In the genomic region with DNA sequence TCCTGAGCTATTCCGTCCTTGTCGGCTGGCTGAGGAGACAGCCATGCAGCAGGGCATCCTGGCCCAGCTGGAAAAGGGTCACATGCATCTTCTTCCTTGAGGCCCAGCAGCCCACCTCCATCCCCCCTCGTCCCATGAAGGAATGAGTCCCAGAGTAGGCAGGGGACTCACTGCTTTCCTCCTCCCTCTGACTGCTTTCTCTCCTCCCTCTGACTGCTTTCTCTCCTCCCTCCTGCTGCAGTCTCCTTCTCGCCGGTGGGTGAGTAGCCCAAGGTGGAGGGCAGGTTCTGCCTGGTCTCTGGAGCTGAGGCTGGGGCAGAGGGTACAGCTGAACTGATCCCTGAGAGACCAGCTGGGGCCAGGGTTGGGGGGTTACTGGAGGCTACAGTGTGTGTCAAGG, we compare ENCODE assay signal across 27 cellular contexts. TPM values are rescaled to one million over a fixed set of nuclear protein-coding genes. Genes with fewer than 3 reads are reported as not detected.
"Had no signal": no experiment of that assay in that cellular context is flagged by ENCODE, and none has a peak within 500 bp of the region (broad histone marks: within the 10 kb centered on the region; RNA-seq: fewer than 3 reads in every experiment).

No MANE protein-coding gene starts in this region.

- DNase-seq: activated CD4-positive, alpha-beta T cell treated with anti-CD3 and anti-CD28 coated beads for 36 hours; activated CD8-positive, alpha-beta memory T cell treated with anti-CD3 and anti-CD28 coated beads, Interleukin-2, amount 50 U/mL, for 4 hours; activated CD8-positive, alpha-beta T cell treated with anti-CD3 and anti-CD28 coated beads for 36 hours; activated naive CD4-positive, alpha-beta T cell treated with anti-CD3 and anti-CD28 coated beads, Interleukin-2, amount 50 U/mL, for 16 hours; activated naive CD8-positive, alpha-beta T cell treated with anti-CD3 and anti-CD28 coated beads, Interleukin-2, amount 10 ng/mL, durations not matched to agents 7 days and 5 days; activated T-cell treated with anti-CD3 and anti-CD28 coated beads, Interleukin-2, amount 50 U/mL, for 72 hours; adrenal gland; anterior cingulate cortex; caudate nucleus; NCI-H1092; NCI-H1417 treated with DMSO at 0.1 percent for 48 hours; NCI-H1694; NCI-H2029; NCI-H2107; NCI-H2171 treated with DMSO at 0.1 percent for 48 hours; NCI-H226; NCI-H510A; NCI-H526 treated with DMSO at 0.1 percent for 48 hours; NCI-H82; Right ventricle myocardium superior; RPMI8226; SJCRH30; SK-N-SH; T-helper 1 cell had no signal

- H3K4me2 ChIP-seq: KMS-11, SK-N-SH had no signal

- H3K4me3 ChIP-seq: adrenal gland, breast epithelium, SJCRH30 had no signal

- H3K9me3 ChIP-seq: adrenal gland, breast epithelium, SJCRH30, SK-N-SH had no signal

- H3K9ac ChIP-seq: KMS-11, SK-N-SH had no signal

- H3K27ac ChIP-seq: adrenal gland, breast epithelium, KMS-11, SJCRH30, VCaP had no signal

- H3K27me3 ChIP-seq: adrenal gland, breast epithelium had no signal

- H3K36me3 ChIP-seq: adrenal gland, breast epithelium, SJCRH30 had no signal

- H3K4me1 ChIP-seq: adrenal gland, breast epithelium, SJCRH30 had no signal

RNA-seq across cellular contexts. Expression of gene SH2D2A, which starts 57.5 kb away (rescaled TPM):
- polyA plus RNA-seq: SK-N-SH had no signal
